Comparison of ENCODE assay signal across 1 cellular context in the genomic region with DNA sequence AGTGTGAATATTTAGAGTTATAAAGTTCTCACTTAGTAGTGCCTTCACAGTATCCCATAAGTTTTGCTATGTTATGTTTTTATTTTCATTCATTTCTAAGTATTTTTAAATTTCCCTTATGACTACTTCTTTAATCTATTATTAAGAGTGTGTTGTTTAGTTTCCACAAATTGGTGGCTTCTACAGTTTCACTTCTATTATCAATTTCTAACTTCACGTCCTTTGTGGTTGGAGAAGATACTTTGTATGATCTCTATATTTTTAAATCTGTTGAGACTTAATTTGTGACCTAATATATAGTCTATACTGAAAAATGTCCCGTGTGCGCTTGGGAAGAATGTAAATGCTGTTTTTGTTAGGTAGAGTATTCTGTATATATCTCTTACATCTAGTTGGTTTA.
TF ChIP-seq lines count a peak whose summit lies in the region.

No MANE protein-coding gene starts in this region.

TF ChIP-seq in WTC11, 78 proteins besides CTCF, POLR2A, EP300 and RAD21 (continued from another document):
- TF ChIP-seq, protein P1, sequence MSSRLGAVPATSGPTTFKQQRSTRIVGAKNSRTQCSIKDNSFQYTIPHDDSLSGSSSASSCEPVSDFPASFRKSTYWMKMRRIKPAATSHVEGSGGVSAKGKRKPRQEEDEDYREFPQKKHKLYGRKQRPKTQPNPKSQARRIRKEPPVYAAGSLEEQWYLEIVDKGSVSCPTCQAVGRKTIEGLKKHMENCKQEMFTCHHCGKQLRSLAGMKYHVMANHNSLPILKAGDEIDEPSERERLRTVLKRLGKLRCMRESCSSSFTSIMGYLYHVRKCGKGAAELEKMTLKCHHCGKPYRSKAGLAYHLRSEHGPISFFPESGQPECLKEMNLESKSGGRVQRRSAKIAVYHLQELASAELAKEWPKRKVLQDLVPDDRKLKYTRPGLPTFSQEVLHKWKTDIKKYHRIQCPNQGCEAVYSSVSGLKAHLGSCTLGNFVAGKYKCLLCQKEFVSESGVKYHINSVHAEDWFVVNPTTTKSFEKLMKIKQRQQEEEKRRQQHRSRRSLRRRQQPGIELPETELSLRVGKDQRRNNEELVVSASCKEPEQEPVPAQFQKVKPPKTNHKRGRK (CRISPR knock-in tag; IDR thresholded peaks at IDR 0.05; ENCODE audit: borderline replicate concordance), result no peak
- TF ChIP-seq ETV6 (CRISPR knock-in tag; IDR thresholded peaks at IDR 0.05), result no peak
- TF ChIP-seq TEAD4 (CRISPR knock-in tag; IDR thresholded peaks at IDR 0.05), result no peak
- no peak for TF ChIP-seq NFATC4 (CRISPR knock-in tag; IDR thresholded peaks at IDR 0.05)
- no peak for TF ChIP-seq ZNF396 (CRISPR knock-in tag; IDR thresholded peaks at IDR 0.05; ENCODE audit: borderline replicate concordance)
- TF ChIP-seq, protein P2, sequence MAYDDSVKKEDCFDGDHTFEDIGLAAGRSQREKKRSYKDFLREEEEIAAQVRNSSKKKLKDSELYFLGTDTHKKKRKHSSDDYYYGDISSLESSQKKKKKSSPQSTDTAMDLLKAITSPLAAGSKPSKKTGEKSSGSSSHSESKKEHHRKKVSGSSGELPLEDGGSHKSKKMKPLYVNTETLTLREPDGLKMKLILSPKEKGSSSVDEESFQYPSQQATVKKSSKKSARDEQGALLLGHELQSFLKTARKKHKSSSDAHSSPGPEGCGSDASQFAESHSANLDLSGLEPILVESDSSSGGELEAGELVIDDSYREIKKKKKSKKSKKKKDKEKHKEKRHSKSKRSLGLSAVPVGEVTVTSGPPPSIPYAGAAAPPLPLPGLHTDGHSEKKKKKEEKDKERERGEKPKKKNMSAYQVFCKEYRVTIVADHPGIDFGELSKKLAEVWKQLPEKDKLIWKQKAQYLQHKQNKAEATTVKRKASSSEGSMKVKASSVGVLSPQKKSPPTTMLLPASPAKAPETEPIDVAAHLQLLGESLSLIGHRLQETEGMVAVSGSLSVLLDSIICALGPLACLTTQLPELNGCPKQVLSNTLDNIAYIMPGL (CRISPR knock-in tag; IDR thresholded peaks at IDR 0.05), result no peak
- TF ChIP-seq, protein P3, sequence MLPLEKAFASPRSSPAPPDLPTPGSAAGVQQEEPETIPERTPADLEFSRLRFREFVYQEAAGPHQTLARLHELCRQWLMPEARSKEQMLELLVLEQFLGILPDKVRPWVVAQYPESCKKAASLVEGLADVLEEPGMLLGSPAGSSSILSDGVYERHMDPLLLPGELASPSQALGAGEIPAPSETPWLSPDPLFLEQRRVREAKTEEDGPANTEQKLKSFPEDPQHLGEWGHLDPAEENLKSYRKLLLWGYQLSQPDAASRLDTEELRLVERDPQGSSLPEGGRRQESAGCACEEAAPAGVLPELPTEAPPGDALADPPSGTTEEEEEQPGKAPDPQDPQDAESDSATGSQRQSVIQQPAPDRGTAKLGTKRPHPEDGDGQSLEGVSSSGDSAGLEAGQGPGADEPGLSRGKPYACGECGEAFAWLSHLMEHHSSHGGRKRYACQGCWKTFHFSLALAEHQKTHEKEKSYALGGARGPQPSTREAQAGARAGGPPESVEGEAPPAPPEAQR (CRISPR knock-in tag; IDR thresholded peaks at IDR 0.05), result no peak
- no peak for TF ChIP-seq FOXP1 (CRISPR knock-in tag; IDR thresholded peaks at IDR 0.05; ENCODE audit: borderline replicate concordance)
